ENCODE assay signal across 1 cellular context in the genomic region with DNA sequence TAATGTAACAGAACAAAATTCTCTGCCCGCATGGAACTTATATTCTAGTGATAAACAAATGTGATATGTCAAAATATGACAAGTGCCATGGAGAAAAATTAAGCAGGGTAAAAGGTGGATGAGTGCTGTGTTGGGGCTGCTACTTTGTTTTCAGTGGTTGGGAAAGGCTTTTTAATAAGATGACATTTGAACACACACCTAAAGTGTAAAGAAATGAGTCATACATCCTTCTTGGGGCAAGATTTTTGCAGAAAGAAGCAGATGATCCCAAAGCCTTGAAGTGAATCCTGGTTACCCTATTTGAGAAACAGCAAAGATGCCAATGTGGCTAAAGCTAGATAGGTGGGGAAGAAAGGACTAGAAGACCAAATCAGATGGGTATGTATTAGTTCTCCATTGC.
TF ChIP-seq lines count a peak whose summit lies in the region.

No MANE protein-coding gene starts in this region.

TF ChIP-seq in WTC11, 78 proteins besides CTCF, POLR2A, EP300 and RAD21 (continued from another document):
- TF ChIP-seq, protein P1, sequence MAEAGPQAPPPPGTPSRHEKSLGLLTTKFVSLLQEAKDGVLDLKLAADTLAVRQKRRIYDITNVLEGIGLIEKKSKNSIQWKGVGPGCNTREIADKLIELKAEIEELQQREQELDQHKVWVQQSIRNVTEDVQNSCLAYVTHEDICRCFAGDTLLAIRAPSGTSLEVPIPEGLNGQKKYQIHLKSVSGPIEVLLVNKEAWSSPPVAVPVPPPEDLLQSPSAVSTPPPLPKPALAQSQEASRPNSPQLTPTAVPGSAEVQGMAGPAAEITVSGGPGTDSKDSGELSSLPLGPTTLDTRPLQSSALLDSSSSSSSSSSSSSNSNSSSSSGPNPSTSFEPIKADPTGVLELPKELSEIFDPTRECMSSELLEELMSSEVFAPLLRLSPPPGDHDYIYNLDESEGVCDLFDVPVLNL (CRISPR knock-in tag; IDR thresholded peaks at IDR 0.05; ENCODE audit: borderline replicate concordance, low read depth), result no peak
- TF ChIP-seq FOXP1 (CRISPR knock-in tag; IDR thresholded peaks at IDR 0.05; ENCODE audit: borderline replicate concordance), result no peak
- no peak for TF ChIP-seq CREM (CRISPR knock-in tag; IDR thresholded peaks at IDR 0.05)
- TF ChIP-seq NFATC4 (CRISPR knock-in tag; IDR thresholded peaks at IDR 0.05), result no peak
- no peak for TF ChIP-seq IRF2 (CRISPR knock-in tag; IDR thresholded peaks at IDR 0.05; ENCODE audit: borderline replicate concordance, low read depth)
- TF ChIP-seq, protein P2, sequence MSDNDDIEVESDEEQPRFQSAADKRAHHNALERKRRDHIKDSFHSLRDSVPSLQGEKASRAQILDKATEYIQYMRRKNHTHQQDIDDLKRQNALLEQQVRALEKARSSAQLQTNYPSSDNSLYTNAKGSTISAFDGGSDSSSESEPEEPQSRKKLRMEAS (CRISPR knock-in tag; IDR thresholded peaks at IDR 0.05), result no peak
- no peak for TF ChIP-seq SP1 (CRISPR knock-in tag; conservative IDR thresholded peaks at IDR 0.05)
- TF ChIP-seq, protein P3, sequence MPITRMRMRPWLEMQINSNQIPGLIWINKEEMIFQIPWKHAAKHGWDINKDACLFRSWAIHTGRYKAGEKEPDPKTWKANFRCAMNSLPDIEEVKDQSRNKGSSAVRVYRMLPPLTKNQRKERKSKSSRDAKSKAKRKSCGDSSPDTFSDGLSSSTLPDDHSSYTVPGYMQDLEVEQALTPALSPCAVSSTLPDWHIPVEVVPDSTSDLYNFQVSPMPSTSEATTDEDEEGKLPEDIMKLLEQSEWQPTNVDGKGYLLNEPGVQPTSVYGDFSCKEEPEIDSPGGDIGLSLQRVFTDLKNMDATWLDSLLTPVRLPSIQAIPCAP (CRISPR knock-in tag; IDR thresholded peaks at IDR 0.05), result no peak
- no peak for TF ChIP-seq NFYB (CRISPR knock-in tag; conservative IDR thresholded peaks at IDR 0.05; ENCODE audit: low read depth)
